2 cellular contexts compared by ENCODE assay signal in the genomic region with DNA sequence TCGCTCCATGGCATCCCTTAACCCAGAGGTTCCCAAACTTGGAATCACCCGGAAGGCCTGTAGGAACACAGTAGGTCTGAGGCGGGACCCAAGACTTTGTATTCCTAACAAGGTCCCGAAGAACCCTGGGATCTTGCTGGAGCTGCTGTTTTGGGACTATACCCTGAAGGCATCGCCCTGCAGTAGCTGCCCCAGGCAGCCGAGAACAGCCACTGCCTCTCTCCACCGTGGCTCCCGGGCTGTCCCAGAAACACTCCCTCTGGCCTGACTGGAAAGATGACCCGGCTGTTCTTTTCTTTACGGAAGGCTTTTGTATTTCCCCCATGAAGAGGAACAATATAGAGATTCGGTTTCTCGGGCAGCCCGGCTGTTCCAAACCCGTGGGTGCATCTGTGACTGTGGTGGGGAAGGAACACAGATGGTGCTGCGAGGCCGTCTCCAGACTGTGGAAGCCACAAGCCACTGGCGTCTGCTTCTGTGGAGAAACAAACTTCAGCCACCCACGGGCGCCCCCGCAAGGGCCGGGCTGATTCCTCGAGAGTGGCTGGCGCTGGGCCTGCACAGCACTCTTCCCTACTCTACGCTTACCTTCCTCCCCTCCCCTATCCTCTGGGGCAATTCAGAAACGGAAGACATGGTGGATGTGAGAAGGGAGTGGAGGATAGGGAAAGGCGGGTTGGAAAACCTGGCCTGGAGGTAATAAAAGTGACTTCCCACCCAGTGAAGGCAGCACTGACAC.
TF ChIP-seq lines count a peak whose summit lies in the region.

No MANE protein-coding gene starts in this region.

TF ChIP-seq in SK-N-SH treated with all-trans-retinoic acid at 6 μM for 48 hours, 23 proteins besides CTCF, POLR2A, EP300 and RAD21:
- TF ChIP-seq ZFP3 (CRISPR knock-in tag; IDR thresholded peaks at IDR 0.05) = no peak
- TF ChIP-seq TOX (CRISPR knock-in tag; IDR thresholded peaks at IDR 0.05; ENCODE audit: borderline replicate concordance) = no peak
- TF ChIP-seq RARB (CRISPR knock-in tag; IDR thresholded peaks at IDR 0.05) = no peak
- TF ChIP-seq CSDC2 (CRISPR knock-in tag; IDR thresholded peaks at IDR 0.05) = no peak
- TF ChIP-seq, protein P1, sequence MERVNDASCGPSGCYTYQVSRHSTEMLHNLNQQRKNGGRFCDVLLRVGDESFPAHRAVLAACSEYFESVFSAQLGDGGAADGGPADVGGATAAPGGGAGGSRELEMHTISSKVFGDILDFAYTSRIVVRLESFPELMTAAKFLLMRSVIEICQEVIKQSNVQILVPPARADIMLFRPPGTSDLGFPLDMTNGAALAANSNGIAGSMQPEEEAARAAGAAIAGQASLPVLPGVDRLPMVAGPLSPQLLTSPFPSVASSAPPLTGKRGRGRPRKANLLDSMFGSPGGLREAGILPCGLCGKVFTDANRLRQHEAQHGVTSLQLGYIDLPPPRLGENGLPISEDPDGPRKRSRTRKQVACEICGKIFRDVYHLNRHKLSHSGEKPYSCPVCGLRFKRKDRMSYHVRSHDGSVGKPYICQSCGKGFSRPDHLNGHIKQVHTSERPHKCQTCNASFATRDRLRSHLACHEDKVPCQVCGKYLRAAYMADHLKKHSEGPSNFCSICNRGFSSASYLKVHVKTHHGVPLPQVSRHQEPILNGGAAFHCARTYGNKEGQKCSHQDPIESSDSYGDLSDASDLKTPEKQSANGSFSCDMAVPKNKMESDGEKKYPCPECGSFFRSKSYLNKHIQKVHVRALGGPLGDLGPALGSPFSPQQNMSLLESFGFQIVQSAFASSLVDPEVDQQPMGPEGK (CRISPR knock-in tag; IDR thresholded peaks at IDR 0.05; ENCODE audit: borderline replicate concordance) = no peak
- no peak for TF ChIP-seq TCF4 (CRISPR knock-in tag; IDR thresholded peaks at IDR 0.05; ENCODE audit: borderline replicate concordance)
- TF ChIP-seq, protein P2, sequence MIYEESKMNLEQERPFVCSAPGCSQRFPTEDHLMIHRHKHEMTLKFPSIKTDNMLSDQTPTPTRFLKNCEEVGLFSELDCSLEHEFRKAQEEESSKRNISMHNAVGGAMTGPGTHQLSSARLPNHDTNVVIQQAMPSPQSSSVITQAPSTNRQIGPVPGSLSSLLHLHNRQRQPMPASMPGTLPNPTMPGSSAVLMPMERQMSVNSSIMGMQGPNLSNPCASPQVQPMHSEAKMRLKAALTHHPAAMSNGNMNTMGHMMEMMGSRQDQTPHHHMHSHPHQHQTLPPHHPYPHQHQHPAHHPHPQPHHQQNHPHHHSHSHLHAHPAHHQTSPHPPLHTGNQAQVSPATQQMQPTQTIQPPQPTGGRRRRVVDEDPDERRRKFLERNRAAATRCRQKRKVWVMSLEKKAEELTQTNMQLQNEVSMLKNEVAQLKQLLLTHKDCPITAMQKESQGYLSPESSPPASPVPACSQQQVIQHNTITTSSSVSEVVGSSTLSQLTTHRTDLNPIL (CRISPR knock-in tag; IDR thresholded peaks at IDR 0.05; ENCODE audit: low read depth) = no peak
- no peak for TF ChIP-seq ISL1 (CRISPR knock-in tag; IDR thresholded peaks at IDR 0.05)
- no peak for TF ChIP-seq GLIS3 (CRISPR knock-in tag; IDR thresholded peaks at IDR 0.05)
- no peak for TF ChIP-seq ZNF565 (CRISPR knock-in tag; conservative IDR thresholded peaks at IDR 0.05; ENCODE audit: low read depth)
- TF ChIP-seq ZC3H10 (CRISPR knock-in tag; IDR thresholded peaks at IDR 0.05) = no peak
- no peak for TF ChIP-seq BACH2 (CRISPR knock-in tag; IDR thresholded peaks at IDR 0.05; ENCODE audit: borderline replicate concordance)

TF ChIP-seq in SK-N-SH, 30 proteins besides CTCF, POLR2A, EP300 and RAD21:
- TF ChIP-seq FOSL2 (IDR thresholded peaks at IDR 0.05; ENCODE audit: borderline replicate concordance, low read depth) (no peak), RCOR1 (IDR thresholded peaks at IDR 0.05; ENCODE audit: low read length) (no peak), IRF3 (IDR thresholded peaks at IDR 0.05; ENCODE audit: low read depth, low read length) (no peak), YY1 (IDR thresholded peaks at IDR 0.05; ENCODE audit: low read depth) (no peak)
